17 cellular contexts compared by ENCODE assay signal in genomic region chr5:2015116-2015848, GRCh38.
"Had no signal": no experiment of that assay in that cellular context is flagged by ENCODE, and none has a peak within 500 bp of the region (broad histone marks: within the 10 kb centered on the region; RNA-seq: fewer than 3 reads in every experiment).

No MANE protein-coding gene starts in this region.

- H3K9me3 ChIP-seq: ascending aorta, breast epithelium, heart right ventricle, tibial nerve had no signal

- H3K4me3 ChIP-seq: ascending aorta, breast epithelium, heart right ventricle, lung, tibial nerve had no signal

- H3K9me3 Mint-ChIP-seq: activated naive CD8-positive, alpha-beta T cell treated with anti-CD3 and anti-CD28 coated beads, Interleukin-2, amount 50 U/mL, for 24 hours; effector memory CD8-positive, alpha-beta T cell; naive thymus-derived CD4-positive, alpha-beta T cell had no signal

- H3K4me3 Mint-ChIP-seq: activated naive CD8-positive, alpha-beta T cell treated with anti-CD3 and anti-CD28 coated beads, Interleukin-2, amount 50 U/mL, for 24 hours; effector memory CD8-positive, alpha-beta T cell; naive thymus-derived CD4-positive, alpha-beta T cell had no signal

- H3K27me3 ChIP-seq: ascending aorta, breast epithelium, heart right ventricle, tibial nerve had no signal

- H3K27ac Mint-ChIP-seq: activated naive CD8-positive, alpha-beta T cell treated with anti-CD3 and anti-CD28 coated beads, Interleukin-2, amount 50 U/mL, for 24 hours; effector memory CD8-positive, alpha-beta T cell; naive thymus-derived CD4-positive, alpha-beta T cell had no signal

- DNase-seq: activated CD4-positive, alpha-beta T cell treated with anti-CD3 and anti-CD28 coated beads, Interleukin-2, amount 50 U/mL, for 1 hour; activated naive CD4-positive, alpha-beta T cell; activated naive CD8-positive, alpha-beta T cell treated with anti-CD3 and anti-CD28 coated beads, Interleukin-2, amount 50 U/mL, for 24 hours; activated T-cell treated with anti-CD3 and anti-CD28 coated beads for 4 hours; dermis blood vessel endothelial cell; effector memory CD8-positive, alpha-beta T cell; heart right ventricle; naive thymus-derived CD4-positive, alpha-beta T cell; right cardiac atrium; small intestine; stimulated activated CD4-positive, alpha-beta T cell treated with anti-CD3 and anti-CD28 coated beads, Interleukin-4, amount 100 ng/mL, for 24 hours; stimulated activated naive CD4-positive, alpha-beta T cell treated with Interleukin-2 at 50 U/mL for 16 hours; substantia nigra had no signal

- H3K4me1 ChIP-seq: ascending aorta, breast epithelium, tibial nerve had no signal

- H3K36me3 ChIP-seq: ascending aorta, breast epithelium, heart right ventricle, tibial nerve had no signal

- H3K36me3 Mint-ChIP-seq: naive thymus-derived CD4-positive, alpha-beta T cell had no signal

- H3K4me1 Mint-ChIP-seq: activated naive CD8-positive, alpha-beta T cell treated with anti-CD3 and anti-CD28 coated beads, Interleukin-2, amount 50 U/mL, for 24 hours; naive thymus-derived CD4-positive, alpha-beta T cell had no signal

- H3K27ac ChIP-seq: ascending aorta, breast epithelium, heart right ventricle, tibial nerve had no signal
